8 cellular contexts compared by ENCODE assay signal in genomic region chr14:54489318-54489683, GRCh38. TPM values are rescaled to one million over a fixed set of nuclear protein-coding genes. Genes with fewer than 3 reads are reported as not detected.
A peak's percentile ranks its signal among the peaks of the same experiment; 100 is the strongest.
DNase-seq lines count a peak whose midpoint lies in the region; ATAC-seq and TF ChIP-seq lines count a peak whose summit lies in the region.

No MANE protein-coding gene starts in this region.

- no peaks in the 10 kb centered on the region for H3K36me3 ChIP-seq in Loucy (ENCODE audit: insufficient read depth, low read length)
- H3K36me3 ChIP-seq in endodermal cell (ENCODE audit: control insufficient read depth, insufficient read depth, low read length), result peaks cover 4% of the 10 kb centered on the region
- no peaks in the 10 kb centered on the region for H3K36me3 ChIP-seq in ovary

- TF ChIP-seq POLR2A in ovary (IDR thresholded peaks at IDR 0.05), result no peak

- H3K27me3 Mint-ChIP-seq in endodermal cell (ENCODE audit: insufficient read depth), result no peaks in the 10 kb centered on the region

- H3K27ac ChIP-seq in endodermal cell (ENCODE audit: low read depth, low read length) (peak overlapping the region; percentile 55), ovary (peak overlapping the region; percentile 62 to 89)

- H3K79me2 ChIP-seq in Loucy (ENCODE audit: insufficient read depth, low read length), result peaks cover 43% of the 10 kb centered on the region

- peak overlapping the region; percentile 82 for H3K4me2 ChIP-seq in Loucy (ENCODE audit: low read depth, low read length, poor library complexity, severe bottlenecking)

- intact Hi-C loops in ovary (cut with DNase I), result loop anchor here in 1 of 4 donors (1.0 kb wide), 1 partner anchor 48 kb away; the partner anchor contains the start of gene CNIH1

- peak; percentile 25 for ATAC-seq in GM18909 (IDR thresholded peaks at IDR 0.05; ENCODE audit: poor library complexity, unreplicated experiment)
- no peak for ATAC-seq in GM21619 (IDR thresholded peaks at IDR 0.05; ENCODE audit: unreplicated experiment)

- peaks cover 47% of the 10 kb centered on the region for H3K4me1 Mint-ChIP-seq in endodermal cell

- H3K9me3 Mint-ChIP-seq in endodermal cell, result no peaks in the 10 kb centered on the region

- TF ChIP-seq CTCF in Loucy (conservative IDR thresholded peaks at IDR 0.05; ENCODE audit: low read length) (no peak), endodermal cell (conservative IDR thresholded peaks at IDR 0.05) (no peak), ovary (IDR thresholded peaks at IDR 0.05) (no peak)

- H3K9ac ChIP-seq in Loucy (ENCODE audit: low read depth, low read length, poor library complexity, severe bottlenecking) (peak overlapping the region; percentile 90), endodermal cell (ENCODE audit: extremely low read depth, low read length, poor library complexity, severe bottlenecking) (peak overlapping the region; percentile 84)

- peak overlapping the region; percentile 88 for H3K4me3 ChIP-seq in Loucy (ENCODE audit: low read length, poor library complexity, severe bottlenecking)
- peak overlapping the region; percentile 89 for H3K4me3 ChIP-seq in endodermal cell (ENCODE audit: low read length)
- H3K4me3 ChIP-seq in ovary, result peak overlapping the region; percentile 93

- H3K27me3 ChIP-seq in Loucy (ENCODE audit: insufficient read depth, low read length, poor library complexity, severe bottlenecking), result no peaks in the 10 kb centered on the region
- no peaks in the 10 kb centered on the region for H3K27me3 ChIP-seq in endodermal cell (ENCODE audit: control insufficient read depth, insufficient read depth, low read length, poor library complexity, severe bottlenecking)
- no peaks in the 10 kb centered on the region for H3K27me3 ChIP-seq in ovary

- WGBS in endodermal cell (ENCODE audit: insufficient coverage in 1 of 2, insufficient read length in 1 of 2), 2 experiments, result 29 to 60% methylated on average over 3 to 5 of the region's 5 CpGs
- 4 to 8% (median 5%) methylated on average over 5 of the region's 5 CpGs for WGBS in ovary, 3 donors

- peak overlapping the region; percentile 81 for H3K4me3 Mint-ChIP-seq in endodermal cell

- no peak for DNase-seq in endodermal cell
- DNase-seq in ovary, result no peak
- DNase-seq in dermis blood vessel endothelial cell, result no peak
- DNase-seq in RKO (ENCODE audit: low spot score), result no peak
- DNase-seq in NCI-H526 treated with DMSO at 0.1 percent for 48 hours (lab: John Stamatoyannopoulos, UW), result no peak

- H4K20me1 ChIP-seq in Loucy (ENCODE audit: insufficient read depth, low read length, poor library complexity, severe bottlenecking), result peaks cover 24% of the 10 kb centered on the region

- no peaks in the 10 kb centered on the region; the same call in 1 of the 2 replicates for H3F3A ChIP-seq in Loucy (ENCODE audit: low read depth)

- H3K9me2 ChIP-seq in Loucy (replicated peaks; ENCODE audit: low read depth, low read length), result no peaks in the 10 kb centered on the region

- H3K4me1 ChIP-seq in Loucy (ENCODE audit: insufficient read depth, low read length, poor library complexity, severe bottlenecking) (peaks cover 43% of the 10 kb centered on the region), endodermal cell (ENCODE audit: control insufficient read depth, insufficient read depth, low read length) (peaks cover 15% of the 10 kb centered on the region), ovary (ENCODE audit: insufficient read depth) (peaks cover 9% of the 10 kb centered on the region)

- peak overlapping the region; percentile 96 for H3K27ac Mint-ChIP-seq in endodermal cell

- peaks cover 9% of the 10 kb centered on the region for H3K36me3 Mint-ChIP-seq in endodermal cell (ENCODE audit: low read depth)

- H3K9me3 ChIP-seq in Loucy (ENCODE audit: insufficient read depth, low read depth, low read length), result no peaks in the 10 kb centered on the region
- H3K9me3 ChIP-seq in endodermal cell (ENCODE audit: control insufficient read depth, low read length), result no peaks in the 10 kb centered on the region
- no peaks in the 10 kb centered on the region for H3K9me3 ChIP-seq in ovary

- no peak for TF ChIP-seq EP300 in ovary (IDR thresholded peaks at IDR 0.05)

- H2AFZ ChIP-seq in Loucy (ENCODE audit: low read length), result peak overlapping the region; percentile 100

RNA-seq across cellular contexts. Expression of gene GMFB, which starts 0.5 kb away (rescaled TPM):
- 10 to 100 TPM; 86.2 to 96.5 TPM for total RNA-seq in endodermal cell
- polyA plus RNA-seq in endodermal cell (2013, experiment 1 of 2), result 75.0 TPM
- 72.1 TPM for polyA plus RNA-seq in endodermal cell (2013, experiment 2 of 2)
- total RNA-seq in ovary, result 10 to 100 TPM; 29.3 to 65.5 (median 33.8) TPM
- 10 to 100 TPM; 14.1 to 18.6 TPM for polyA plus RNA-seq in ovary
- 113 and 114 TPM in 2 replicates for total RNA-seq in dermis blood vessel endothelial cell

RNA-seq across cellular contexts. Expression of gene CGRRF1, which starts 20.4 kb away (rescaled TPM):
- total RNA-seq in endodermal cell, result 10 to 100 TPM; 17.8 to 19.3 TPM
- polyA plus RNA-seq in endodermal cell (2013, experiment 1 of 2), result 23.1 TPM
- 26.7 TPM for polyA plus RNA-seq in endodermal cell (2013, experiment 2 of 2)
- total RNA-seq in ovary, result 10 to 100 TPM; 20.3 to 36.7 (median 25.2) TPM
- polyA plus RNA-seq in ovary, result 10 to 100 TPM; 17.9 to 18.5 TPM
- total RNA-seq in dermis blood vessel endothelial cell, result 13.2 and 20.8 TPM in 2 replicates

RNA-seq across cellular contexts. Expression of gene CNIH1, which starts 48.1 kb away (rescaled TPM):
- total RNA-seq in endodermal cell (10 to 100 TPM; 77.9 to 82.7 TPM), ovary (100 to 1,000 TPM in 1 of 7 donors, 10 to 100 TPM in 6; 53.5 to 101 (median 63.3) TPM), dermis blood vessel endothelial cell (156 and 160 TPM in 2 replicates)
- 146 TPM for polyA plus RNA-seq in endodermal cell (2013, experiment 1 of 2)
- polyA plus RNA-seq in endodermal cell (2013, experiment 2 of 2), result 128 TPM
- 100 to 1,000 TPM in 1 of 2 donors, 10 to 100 TPM in 1; 67.0 to 203 TPM for polyA plus RNA-seq in ovary
